Comparison of ENCODE assay signal across 9 cellular contexts in the genomic region with DNA sequence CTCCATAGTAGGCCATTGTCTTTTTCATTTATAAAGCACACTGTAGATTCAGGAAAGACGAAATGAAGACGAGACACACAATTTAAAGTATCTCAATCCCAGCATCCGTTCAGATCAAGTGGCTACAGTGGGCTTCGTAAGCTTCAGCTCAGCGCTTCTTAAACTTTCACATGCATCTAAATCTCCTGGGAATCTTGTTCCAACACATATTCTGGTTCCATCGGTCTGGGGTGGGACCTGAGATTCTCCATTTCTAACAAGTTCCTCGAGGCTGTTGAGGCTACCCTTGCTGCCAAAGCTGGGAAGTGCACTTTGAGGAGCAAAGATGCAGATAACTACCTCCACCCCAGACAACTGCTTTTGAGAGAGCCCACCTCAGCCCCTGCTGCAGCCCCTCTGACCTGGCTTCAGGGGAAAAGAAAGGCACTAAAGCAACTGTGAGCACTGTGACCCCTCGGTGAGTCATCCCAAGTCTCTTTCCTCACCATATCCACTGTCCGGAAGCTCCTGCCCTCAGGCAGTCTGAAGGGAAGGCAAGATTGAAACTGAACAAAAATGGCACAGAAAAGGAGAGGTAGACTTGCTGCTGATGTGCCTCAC.
A peak's percentile ranks its signal among the peaks of the same experiment; 100 is the strongest.
DNase-seq lines count a peak whose midpoint lies in the region; ATAC-seq and TF ChIP-seq lines count a peak whose summit lies in the region.
"Had no signal": no experiment of that assay in that cellular context is flagged by ENCODE, and none has a peak within 500 bp of the region (broad histone marks: within the 10 kb centered on the region; RNA-seq: fewer than 3 reads in every experiment).

No MANE protein-coding gene starts in this region.

- H3K9me3 ChIP-seq in A673 (ENCODE audit: low read depth, low read length, poor library complexity, severe bottlenecking) (no peaks in the 10 kb centered on the region), iPS-20b (ENCODE audit: insufficient read depth, low read depth, low read length) (no peaks in the 10 kb centered on the region)

- CTCF ChIA-PET in A673 (lab: Charles Lee): interaction anchor here (0.5 to 1.2 kb wide), 4 partner anchors 102 to 290 kb away, joined by 3 to 4 read pairs (median 4); no protein-coding TSS in a partner anchor
- CTCF ChIA-PET in WTC11 (lab: Charles Lee): interaction anchor here (0.6 to 3.3 kb wide), 16 partner anchors 17 to 315 kb away, joined by 3 to 24 read pairs (median 4); a partner anchor contains a TSS
- CTCF ChIA-PET in HEK293T (lab: Yijun Ruan, JAX): interaction anchor here (0.6 to 1.2 kb wide), 6 partner anchors 146 to 338 kb away, joined by 3 to 5 read pairs (median 3); no protein-coding TSS in a partner anchor

- no peak for ATAC-seq in WTC11
- no peak for ATAC-seq in HG03175 (IDR thresholded peaks at IDR 0.05; ENCODE audit: unreplicated experiment)

- intact Hi-C loops in A673 (cut with micrococcal nuclease; ENCODE audit: unreplicated experiment): loop anchor here (10.0 kb wide), 2 partner anchors 673 to 773 kb away; no protein-coding TSS in a partner anchor

- peak overlapping the region; percentile 10; the same call in 1 of the 2 replicates for H3K9ac ChIP-seq in iPS-20b (ENCODE audit: low read depth, low read length)

- H3K27ac Mint-ChIP-seq in WTC11: no peak overlapping the region; the same call in 1 of the 2 replicates

- H3K4me1 ChIP-seq in A673 (ENCODE audit: insufficient read depth, low read length, poor library complexity, severe bottlenecking) (peaks cover 9% of the 10 kb centered on the region), iPS-20b (ENCODE audit: insufficient read depth, low read length) (peaks cover 15% of the 10 kb centered on the region)

- H3K4me3 Mint-ChIP-seq in WTC11: 0 out of 2 replicates have a peak overlapping the region, but pooled peaks have one; percentile 4

- BruUV-seq in A673 (replicated peaks; lab: Mats Ljungman, UMichigan): no TSS peak

- H3K36me3 Mint-ChIP-seq in WTC11: no peaks in the 10 kb centered on the region

- no peak overlapping the region for H3K27ac ChIP-seq in A673 (ENCODE audit: low read depth, low read length, poor library complexity, severe bottlenecking)
- no peak overlapping the region for H3K27ac ChIP-seq in iPS-20b (ENCODE audit: low read length)

- H3K27me3 ChIP-seq in A673 (replicated peaks; ENCODE audit: insufficient read depth, low read depth, low read length, poor library complexity): no peaks in the 10 kb centered on the region
- H3K27me3 ChIP-seq in iPS-20b (ENCODE audit: insufficient read depth, low read length): no peaks in the 10 kb centered on the region

- POLR2A ChIA-PET in A673 (lab: Charles Lee; ENCODE audit: low non-redundant PET) (interaction anchor here (0.6 kb wide), 1 partner anchor 137 kb away, joined by 3 read pairs; no protein-coding TSS in a partner anchor), WTC11 (lab: Charles Lee) (no interaction called here), HEK293T (lab: Yijun Ruan, JAX) (interaction anchor here (1.2 kb wide), 1 partner anchor 324 kb away, joined by 4 read pairs; a partner anchor contains a TSS)

- DNase-seq in A673 (ENCODE audit: low spot score) (peak; percentile 24), HFF-Myc (ENCODE audit: extremely low read depth, low read depth) (peak; percentile 63), WTC11 (ENCODE audit: low spot score) (no peak), NCI-H2171 (lab: John Stamatoyannopoulos, UW) (no peak), HEK293T (ENCODE audit: extremely low spot score) (no peak), NCI-H1930 (lab: John Stamatoyannopoulos, UW) (no peak)
- DNase-seq: T-helper 17 cell had no signal

- no peaks in the 10 kb centered on the region for H3K9me3 Mint-ChIP-seq in WTC11

- H3K4me1 Mint-ChIP-seq in WTC11: peaks cover 31% of the 10 kb centered on the region

- H3K36me3 ChIP-seq in A673 (ENCODE audit: insufficient read depth, low read length, poor library complexity, severe bottlenecking): no peaks in the 10 kb centered on the region
- H3K36me3 ChIP-seq in iPS-20b (ENCODE audit: insufficient read depth, low read depth, low read length): no peaks in the 10 kb centered on the region

- H3K27me3 Mint-ChIP-seq in WTC11 (ENCODE audit: low read depth): no peaks in the 10 kb centered on the region

- TF ChIP-seq CTCF in A673 (conservative IDR thresholded peaks at IDR 0.05; ENCODE audit: low read depth, low read length): no peak
- TF ChIP-seq CTCF in HFF-Myc (IDR thresholded peaks at IDR 0.05; ENCODE audit: low read depth, low read length, missing control alignments): peak; percentile 22
- no peak for TF ChIP-seq CTCF in WTC11 (IDR thresholded peaks at IDR 0.05)

- H3K4me3 ChIP-seq in A673 (ENCODE audit: low read depth, low read length, poor library complexity, severe bottlenecking) (no peak overlapping the region), HFF-Myc (replicated peaks; ENCODE audit: low read depth, low read length) (no peak overlapping the region), iPS-20b (ENCODE audit: low read length) (no peak overlapping the region; the same call in 1 of the 2 replicates)

TF ChIP-seq in WTC11, 78 proteins besides CTCF, POLR2A, EP300 and RAD21 (continues in another document):
- no peak for TF ChIP-seq ZNF138 (CRISPR knock-in tag; conservative IDR thresholded peaks at IDR 0.05)
- no peak for TF ChIP-seq CREM (CRISPR knock-in tag; IDR thresholded peaks at IDR 0.05)
- TF ChIP-seq, protein P1, sequence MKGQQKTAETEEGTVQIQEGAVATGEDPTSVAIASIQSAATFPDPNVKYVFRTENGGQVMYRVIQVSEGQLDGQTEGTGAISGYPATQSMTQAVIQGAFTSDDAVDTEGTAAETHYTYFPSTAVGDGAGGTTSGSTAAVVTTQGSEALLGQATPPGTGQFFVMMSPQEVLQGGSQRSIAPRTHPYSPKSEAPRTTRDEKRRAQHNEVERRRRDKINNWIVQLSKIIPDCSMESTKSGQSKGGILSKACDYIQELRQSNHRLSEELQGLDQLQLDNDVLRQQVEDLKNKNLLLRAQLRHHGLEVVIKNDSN (CRISPR knock-in tag; IDR thresholded peaks at IDR 0.05): no peak
- TF ChIP-seq SOX15 (CRISPR knock-in tag; IDR thresholded peaks at IDR 0.05): no peak
- TF ChIP-seq, protein P2, sequence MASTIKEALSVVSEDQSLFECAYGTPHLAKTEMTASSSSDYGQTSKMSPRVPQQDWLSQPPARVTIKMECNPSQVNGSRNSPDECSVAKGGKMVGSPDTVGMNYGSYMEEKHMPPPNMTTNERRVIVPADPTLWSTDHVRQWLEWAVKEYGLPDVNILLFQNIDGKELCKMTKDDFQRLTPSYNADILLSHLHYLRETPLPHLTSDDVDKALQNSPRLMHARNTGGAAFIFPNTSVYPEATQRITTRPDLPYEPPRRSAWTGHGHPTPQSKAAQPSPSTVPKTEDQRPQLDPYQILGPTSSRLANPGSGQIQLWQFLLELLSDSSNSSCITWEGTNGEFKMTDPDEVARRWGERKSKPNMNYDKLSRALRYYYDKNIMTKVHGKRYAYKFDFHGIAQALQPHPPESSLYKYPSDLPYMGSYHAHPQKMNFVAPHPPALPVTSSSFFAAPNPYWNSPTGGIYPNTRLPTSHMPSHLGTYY (CRISPR knock-in tag; IDR thresholded peaks at IDR 0.05): no peak

TF ChIP-seq in HEK293T, 16 proteins besides CTCF, POLR2A, EP300 and RAD21:
- TF ChIP-seq TARDBP (IDR thresholded peaks at IDR 0.05) (no peak), CTBP1 (IDR thresholded peaks at IDR 0.05; ENCODE audit: borderline replicate concordance) (no peak), LEF1 (IDR thresholded peaks at IDR 0.05; ENCODE audit: borderline replicate concordance) (no peak), SUZ12 (IDR thresholded peaks at IDR 0.05) (no peak), ARNT (IDR thresholded peaks at IDR 0.05) (no peak), NFRKB (IDR thresholded peaks at IDR 0.05) (no peak), ZNF384 (IDR thresholded peaks at IDR 0.05) (no peak), FOXK2 (IDR thresholded peaks at IDR 0.05) (no peak), FOXA1 (IDR thresholded peaks at IDR 0.05) (no peak), ELF4 (IDR thresholded peaks at IDR 0.05) (no peak), HDGF (IDR thresholded peaks at IDR 0.05; ENCODE audit: borderline replicate concordance) (no peak), L3MBTL2 (conservative IDR thresholded peaks at IDR 0.05) (no peak), SP1 (IDR thresholded peaks at IDR 0.05) (no peak), FOXM1 (IDR thresholded peaks at IDR 0.05; ENCODE audit: borderline replicate concordance) (no peak), BHLHE40 (IDR thresholded peaks at IDR 0.05; ENCODE audit: borderline replicate concordance) (no peak)
- TF ChIP-seq, protein P3, sequence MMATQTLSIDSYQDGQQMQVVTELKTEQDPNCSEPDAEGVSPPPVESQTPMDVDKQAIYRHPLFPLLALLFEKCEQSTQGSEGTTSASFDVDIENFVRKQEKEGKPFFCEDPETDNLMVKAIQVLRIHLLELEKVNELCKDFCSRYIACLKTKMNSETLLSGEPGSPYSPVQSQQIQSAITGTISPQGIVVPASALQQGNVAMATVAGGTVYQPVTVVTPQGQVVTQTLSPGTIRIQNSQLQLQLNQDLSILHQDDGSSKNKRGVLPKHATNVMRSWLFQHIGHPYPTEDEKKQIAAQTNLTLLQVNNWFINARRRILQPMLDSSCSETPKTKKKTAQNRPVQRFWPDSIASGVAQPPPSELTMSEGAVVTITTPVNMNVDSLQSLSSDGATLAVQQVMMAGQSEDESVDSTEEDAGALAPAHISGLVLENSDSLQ (IDR thresholded peaks at IDR 0.05): no peak

Comparison
In these comparisons a context has a peak if more than half of its experiments do, and no peak if none do; other contexts are left out.
1. DNase-seq: peak in A673 (single experiment) and HFF-Myc (single experiment); none in WTC11 (single experiment), NCI-H2171 (single experiment), HEK293T (single experiment) and NCI-H1930 (0 of 2).